ENCODE assay signal across 1 cellular context in genomic region chr12:124389537-124390441, GRCh38.
TF ChIP-seq lines count a peak whose summit lies in the region.

No MANE protein-coding gene starts in this region.

TF ChIP-seq in GM12878, 131 proteins besides CTCF, POLR2A, EP300 and RAD21 (continued from another document):
- no peak for TF ChIP-seq E4F1 (IDR thresholded peaks at IDR 0.05; ENCODE audit: borderline replicate concordance, partially characterized antibody)
- TF ChIP-seq, protein P1, sequence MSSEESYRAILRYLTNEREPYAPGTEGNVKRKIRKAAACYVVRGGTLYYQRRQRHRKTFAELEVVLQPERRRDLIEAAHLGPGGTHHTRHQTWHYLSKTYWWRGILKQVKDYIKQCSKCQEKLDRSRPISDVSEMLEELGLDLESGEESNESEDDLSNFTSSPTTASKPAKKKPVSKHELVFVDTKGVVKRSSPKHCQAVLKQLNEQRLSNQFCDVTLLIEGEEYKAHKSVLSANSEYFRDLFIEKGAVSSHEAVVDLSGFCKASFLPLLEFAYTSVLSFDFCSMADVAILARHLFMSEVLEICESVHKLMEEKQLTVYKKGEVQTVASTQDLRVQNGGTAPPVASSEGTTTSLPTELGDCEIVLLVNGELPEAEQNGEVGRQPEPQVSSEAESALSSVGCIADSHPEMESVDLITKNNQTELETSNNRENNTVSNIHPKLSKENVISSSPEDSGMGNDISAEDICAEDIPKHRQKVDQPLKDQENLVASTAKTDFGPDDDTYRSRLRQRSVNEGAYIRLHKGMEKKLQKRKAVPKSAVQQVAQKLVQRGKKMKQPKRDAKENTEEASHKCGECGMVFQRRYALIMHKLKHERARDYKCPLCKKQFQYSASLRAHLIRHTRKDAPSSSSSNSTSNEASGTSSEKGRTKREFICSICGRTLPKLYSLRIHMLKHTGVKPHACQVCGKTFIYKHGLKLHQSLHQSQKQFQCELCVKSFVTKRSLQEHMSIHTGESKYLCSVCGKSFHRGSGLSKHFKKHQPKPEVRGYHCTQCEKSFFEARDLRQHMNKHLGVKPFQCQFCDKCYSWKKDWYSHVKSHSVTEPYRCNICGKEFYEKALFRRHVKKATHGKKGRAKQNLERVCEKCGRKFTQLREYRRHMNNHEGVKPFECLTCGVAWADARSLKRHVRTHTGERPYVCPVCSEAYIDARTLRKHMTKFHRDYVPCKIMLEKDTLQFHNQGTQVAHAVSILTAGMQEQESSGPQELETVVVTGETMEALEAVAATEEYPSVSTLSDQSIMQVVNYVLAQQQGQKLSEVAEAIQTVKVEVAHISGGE (CRISPR knock-in tag; IDR thresholded peaks at IDR 0.05), result no peak
TF ChIP-seq in GM12878: peak in this region for 0.
